In genomic region chr4:153465583-153465921, GRCh38 we compare ENCODE assay signal across 8 cellular contexts.
A peak's percentile ranks its signal among the peaks of the same experiment; 100 is the strongest.
DNase-seq lines count a peak whose midpoint lies in the region; ATAC-seq and TF ChIP-seq lines count a peak whose summit lies in the region.

No MANE protein-coding gene starts in this region.

- peak overlapping the region; percentile 89 for H3K4me2 ChIP-seq in OCI-LY3 (ENCODE audit: low read length)

- no peaks in the 10 kb centered on the region for H3K27me3 ChIP-seq in OCI-LY3 (ENCODE audit: low read depth, low read length)
- no peaks in the 10 kb centered on the region for H3K27me3 ChIP-seq in brain microvascular endothelial cell (replicated peaks)

- peak overlapping the region; percentile 10; the same call in 1 of the 2 replicates for H2AFZ ChIP-seq in OCI-LY3 (ENCODE audit: low read depth, low read length)

- no peaks in the 10 kb centered on the region for H3K9me3 ChIP-seq in OCI-LY3 (ENCODE audit: insufficient read depth, low read length)

- peak overlapping the region; percentile 70 for H3K9ac ChIP-seq in OCI-LY3 (ENCODE audit: low read length)

- ATAC-seq in HG02678 (IDR thresholded peaks at IDR 0.05; ENCODE audit: unreplicated experiment): peak; percentile 7

- DNase-seq in SIG-M5 treated with dmso at 0.1 percent for 504 hours (lab: John Stamatoyannopoulos, UW; ENCODE audit: unreplicated experiment) (peak; percentile 25), SIG-M5 (lab: John Stamatoyannopoulos, UW) (no peak), brain microvascular endothelial cell (peak; percentile 70), iPS-NIHi11 (ENCODE audit: low spot score) (peak; percentile 63), DMS79 (lab: John Stamatoyannopoulos, UW) (no peak)

- in situ Hi-C loops in brain microvascular endothelial cell (cut with HindIII; ENCODE audit: low pct_ligation_motif_present, low sequenced_read_pairs): no loop called here

- H3K4me3 ChIP-seq in OCI-LY3 (ENCODE audit: low read length): peak overlapping the region; percentile 84
- peak overlapping the region; percentile 91 for H3K4me3 ChIP-seq in brain microvascular endothelial cell (ENCODE audit: low read depth, low read length)
- H3K4me3 ChIP-seq in skin epidermis: peak overlapping the region; percentile 64 to 95 (median 87)

- peaks cover 33% of the 10 kb centered on the region for H4K20me1 ChIP-seq in OCI-LY3 (ENCODE audit: insufficient read depth, low read length)

- H3K36me3 ChIP-seq in OCI-LY3 (replicated peaks; ENCODE audit: low read depth, low read length) (peaks cover 28% of the 10 kb centered on the region), brain microvascular endothelial cell (replicated peaks) (no peaks in the 10 kb centered on the region)

- peaks cover 34% of the 10 kb centered on the region for H3K4me1 ChIP-seq in OCI-LY3 (ENCODE audit: low read length)

- TF ChIP-seq CTCF in OCI-LY3 (IDR thresholded peaks at IDR 0.05; ENCODE audit: low read depth, low read length) (peak; percentile 48), brain microvascular endothelial cell (IDR thresholded peaks at IDR 0.05; ENCODE audit: low read depth, low read length, missing control alignments) (peak; percentile 47)

- H3K79me2 ChIP-seq in OCI-LY3 (ENCODE audit: low read length): peaks cover 42% of the 10 kb centered on the region

- H3K27ac ChIP-seq in OCI-LY3 (ENCODE audit: low read length) (peak overlapping the region; percentile 36), brain microvascular endothelial cell (peak overlapping the region; percentile 37), skin epidermis (peak overlapping the region in 20 of 21 experiments; percentile 30 to 93 (median 80))

Comparison
In these comparisons a context has a peak if more than half of its experiments do, and no peak if none do; other contexts are left out.
1. DNase-seq: peak in SIG-M5 treated with dmso at 0.1 percent for 504 hours (single experiment), brain microvascular endothelial cell (single experiment) and iPS-NIHi11 (single experiment); none in SIG-M5 (single experiment) and DMS79 (single experiment).
2. Peak in every context shown above with its lines, with median percentiles within 50 percentile points of each other: H3K27ac ChIP-seq and H3K4me3 ChIP-seq.